In genomic region chr12:10365716-10366433, GRCh38 we compare ENCODE assay signal across 8 cellular contexts. TPM values are rescaled to one million over a fixed set of nuclear protein-coding genes. Genes with fewer than 3 reads are reported as not detected.
A peak's percentile ranks its signal among the peaks of the same experiment; 100 is the strongest.
DNase-seq lines count a peak whose midpoint lies in the region; ATAC-seq and TF ChIP-seq lines count a peak whose summit lies in the region.

No MANE protein-coding gene starts in this region.

- TF ChIP-seq POLR2A in gastroesophageal sphincter (IDR thresholded peaks at IDR 0.05) = no peak

- no peak overlapping the region for H3K4me3 Mint-ChIP-seq in activated T-helper 17 cell treated with anti-CD3 and anti-CD28 coated beads, Interleukin-2, amount 50 U/mL, for 72 hours
- no peak overlapping the region for H3K4me3 Mint-ChIP-seq in activated T-cell treated with anti-CD3 and anti-CD28 coated beads, Interleukin-2, amount 50 U/mL, for 24 hours
- H3K4me3 Mint-ChIP-seq in activated naive CD8-positive, alpha-beta T cell treated with anti-CD3 and anti-CD28 coated beads, Interleukin-2, amount 50 U/mL, for 24 hours = no peak overlapping the region

- H3K27me3 ChIP-seq in gastroesophageal sphincter = no peaks in the 10 kb centered on the region

- H3K4me1 ChIP-seq in gastroesophageal sphincter = peaks cover 11 to 40% (median 12%) of the 10 kb centered on the region in 3 donors

- no peaks in the 10 kb centered on the region for H3K27me3 Mint-ChIP-seq in activated T-helper 17 cell treated with anti-CD3 and anti-CD28 coated beads, Interleukin-2, amount 50 U/mL, for 72 hours
- H3K27me3 Mint-ChIP-seq in activated T-cell treated with anti-CD3 and anti-CD28 coated beads, Interleukin-2, amount 50 U/mL, for 24 hours = no peaks in the 10 kb centered on the region
- no peaks in the 10 kb centered on the region for H3K27me3 Mint-ChIP-seq in activated naive CD8-positive, alpha-beta T cell treated with anti-CD3 and anti-CD28 coated beads, Interleukin-2, amount 50 U/mL, for 24 hours

- peak overlapping the region; percentile 88 to 100 (median 92) for H3K27ac ChIP-seq in gastroesophageal sphincter
- peak overlapping the region in 20 of 21 experiments; percentile 55 to 95 (median 88) for H3K27ac ChIP-seq in skin epidermis

- H3K36me3 Mint-ChIP-seq in activated T-helper 17 cell treated with anti-CD3 and anti-CD28 coated beads, Interleukin-2, amount 50 U/mL, for 72 hours (ENCODE audit: low read depth) = no peaks in the 10 kb centered on the region
- H3K36me3 Mint-ChIP-seq in activated T-cell treated with anti-CD3 and anti-CD28 coated beads, Interleukin-2, amount 50 U/mL, for 24 hours (ENCODE audit: low read depth) = peaks cover 35% of the 10 kb centered on the region
- peaks cover 53% of the 10 kb centered on the region for H3K36me3 Mint-ChIP-seq in activated naive CD8-positive, alpha-beta T cell treated with anti-CD3 and anti-CD28 coated beads, Interleukin-2, amount 50 U/mL, for 24 hours (ENCODE audit: low read depth)

- ATAC-seq in gastroesophageal sphincter = no peak
- no peak for ATAC-seq in activated T-helper 17 cell treated with anti-CD3 and anti-CD28 coated beads, Interleukin-2, amount 50 U/mL, for 72 hours (replicated peaks)
- no peak for ATAC-seq in GM21737 (IDR thresholded peaks at IDR 0.05; ENCODE audit: unreplicated experiment)
- no peak for ATAC-seq in activated naive CD8-positive, alpha-beta T cell treated with anti-CD3 and anti-CD28 coated beads, Interleukin-2, amount 50 U/mL, for 24 hours

- peak; percentile 87 for DNase-seq in OCI-M1 (lab: John Stamatoyannopoulos, UW)
- DNase-seq in activated T-cell treated with anti-CD3 and anti-CD28 coated beads, Interleukin-2, amount 50 U/mL, for 24 hours = no peak
- DNase-seq in activated naive CD8-positive, alpha-beta T cell treated with anti-CD3 and anti-CD28 coated beads, Interleukin-2, amount 50 U/mL, for 24 hours = no peak

- no peaks in the 10 kb centered on the region for H3K9me3 Mint-ChIP-seq in activated T-helper 17 cell treated with anti-CD3 and anti-CD28 coated beads, Interleukin-2, amount 50 U/mL, for 72 hours
- peaks cover 7% of the 10 kb centered on the region for H3K9me3 Mint-ChIP-seq in activated T-cell treated with anti-CD3 and anti-CD28 coated beads, Interleukin-2, amount 50 U/mL, for 24 hours
- H3K9me3 Mint-ChIP-seq in activated naive CD8-positive, alpha-beta T cell treated with anti-CD3 and anti-CD28 coated beads, Interleukin-2, amount 50 U/mL, for 24 hours = peaks cover 4% of the 10 kb centered on the region

- H3K9me3 ChIP-seq in gastroesophageal sphincter = no peaks in the 10 kb centered on the region

- H3K36me3 ChIP-seq in gastroesophageal sphincter = no peaks in the 10 kb centered on the region

- WGBS in gastroesophageal sphincter (ENCODE audit: low coverage in 1 of 2), 2 donors = 22% methylated on average over 2 to 5 of the region's 5 CpGs

- TF ChIP-seq EP300 in gastroesophageal sphincter (IDR thresholded peaks at IDR 0.05) = no peak

- H3K4me3 ChIP-seq in gastroesophageal sphincter (peak overlapping the region; percentile 69 to 100), skin epidermis (peak overlapping the region; percentile 38 to 65 (median 56))

- H3K4me1 Mint-ChIP-seq in activated T-helper 17 cell treated with anti-CD3 and anti-CD28 coated beads, Interleukin-2, amount 50 U/mL, for 72 hours = no peaks in the 10 kb centered on the region
- H3K4me1 Mint-ChIP-seq in activated T-cell treated with anti-CD3 and anti-CD28 coated beads, Interleukin-2, amount 50 U/mL, for 24 hours (ENCODE audit: low read depth) = peaks cover 38% of the 10 kb centered on the region
- H3K4me1 Mint-ChIP-seq in activated naive CD8-positive, alpha-beta T cell treated with anti-CD3 and anti-CD28 coated beads, Interleukin-2, amount 50 U/mL, for 24 hours = peaks cover 23% of the 10 kb centered on the region

- no peak overlapping the region for H3K27ac Mint-ChIP-seq in activated T-helper 17 cell treated with anti-CD3 and anti-CD28 coated beads, Interleukin-2, amount 50 U/mL, for 72 hours
- no peak overlapping the region for H3K27ac Mint-ChIP-seq in activated T-cell treated with anti-CD3 and anti-CD28 coated beads, Interleukin-2, amount 50 U/mL, for 24 hours
- no peak overlapping the region for H3K27ac Mint-ChIP-seq in activated naive CD8-positive, alpha-beta T cell treated with anti-CD3 and anti-CD28 coated beads, Interleukin-2, amount 50 U/mL, for 24 hours

- peak; percentile 29; the same call in 1 of the 2 replicates for TF ChIP-seq CTCF in GM12874 (IDR thresholded peaks at IDR 0.05; ENCODE audit: insufficient read depth, low read depth, low read length)
- TF ChIP-seq CTCF in gastroesophageal sphincter (IDR thresholded peaks at IDR 0.05) = no peak

RNA-seq across cellular contexts. Expression of gene KLRK1, which starts 24.0 kb away (rescaled TPM):
- 1 to 10 TPM in 2 of 4 donors, under 1 TPM in 2; 0.57 to 2.0 (median 0.97) TPM for total RNA-seq in gastroesophageal sphincter
- under 1 TPM; 0.19 to 0.24 TPM for total RNA-seq in activated T-helper 17 cell treated with anti-CD3 and anti-CD28 coated beads, Interleukin-2, amount 50 U/mL, for 72 hours

RNA-seq across cellular contexts. Expression of gene KLRC4, which starts 43.7 kb away (rescaled TPM):
- total RNA-seq in gastroesophageal sphincter = 1 to 10 TPM in 1 of 4 donors, not detected in 3; 2.3 TPM
- total RNA-seq in activated T-helper 17 cell treated with anti-CD3 and anti-CD28 coated beads, Interleukin-2, amount 50 U/mL, for 72 hours = not detected

RNA-seq across cellular contexts. Expression of gene KLRC3, which starts 54.5 kb away (rescaled TPM):
- total RNA-seq in gastroesophageal sphincter = not detected
- not detected for total RNA-seq in activated T-helper 17 cell treated with anti-CD3 and anti-CD28 coated beads, Interleukin-2, amount 50 U/mL, for 72 hours

RNA-seq across cellular contexts. Expression of gene KLRD1, which starts 58.2 kb away (rescaled TPM):
- under 1 TPM; 0.37 to 0.94 (median 0.70) TPM for total RNA-seq in gastroesophageal sphincter
- 1 to 10 TPM in 1 of 2 donors, not detected in 1; 1.1 TPM for total RNA-seq in activated T-helper 17 cell treated with anti-CD3 and anti-CD28 coated beads, Interleukin-2, amount 50 U/mL, for 72 hours
